ENCODE assay signal across 14 cellular contexts in genomic region chr21:36839123-36839522, GRCh38.
DNase-seq lines count a peak whose midpoint lies in the region; ATAC-seq lines count a peak whose summit lies in the region.
"Had no signal": no experiment of that assay in that cellular context is flagged by ENCODE, and none has a peak within 500 bp of the region (broad histone marks: within the 10 kb centered on the region; RNA-seq: fewer than 3 reads in every experiment).

No MANE protein-coding gene starts in this region.

- no peaks in the 10 kb centered on the region for H3K9me3 ChIP-seq in right cardiac atrium (ENCODE audit: control insufficient read depth, low read length)
- H3K9me3 ChIP-seq: A549, neutrophil had no signal

- WGBS in right cardiac atrium = 75% methylated on average over 6 of the region's 6 CpGs

- no peak overlapping the region for H3K27ac Mint-ChIP-seq in activated naive CD4-positive, alpha-beta T cell treated with anti-CD3 and anti-CD28 coated beads, Interleukin-2, amount 50 U/mL, for 72 hours
- H3K27ac Mint-ChIP-seq: activated naive CD4-positive, alpha-beta T cell treated with anti-CD3 and anti-CD28 coated beads, Interleukin-2, amount 10 ng/mL, durations not matched to agents 7 days and 5 days had no signal

- H3K4me1 ChIP-seq in right cardiac atrium (ENCODE audit: control insufficient read depth, insufficient read depth, low read length) = no peaks in the 10 kb centered on the region

- no peak overlapping the region for H3K27ac ChIP-seq in right cardiac atrium (ENCODE audit: low read length)
- H3K27ac ChIP-seq: neutrophil had no signal

- no peaks in the 10 kb centered on the region for H3K9me3 Mint-ChIP-seq in activated naive CD4-positive, alpha-beta T cell treated with anti-CD3 and anti-CD28 coated beads, Interleukin-2, amount 50 U/mL, for 72 hours
- H3K9me3 Mint-ChIP-seq: activated naive CD4-positive, alpha-beta T cell treated with anti-CD3 and anti-CD28 coated beads, Interleukin-2, amount 10 ng/mL, durations not matched to agents 7 days and 5 days had no signal

- DNase-seq in NCI-H2196 (lab: John Stamatoyannopoulos, UW; ENCODE audit: unreplicated experiment) = peak; percentile 25
- DNase-seq in NCI-H2196 treated with DMSO at 0.1 percent for 48 hours (lab: John Stamatoyannopoulos, UW; ENCODE audit: unreplicated experiment) = no peak
- DNase-seq in amniotic epithelial cell (ENCODE audit: low read depth) = peak; percentile 42
- peak; percentile 50 for DNase-seq in foreskin melanocyte
- DNase-seq in stromal cell of bone marrow (ENCODE audit: low read depth) = peak; percentile 81
- DNase-seq in right cardiac atrium = no peak
- DNase-seq in left cardiac atrium = no peak
- DNase-seq in activated naive CD4-positive, alpha-beta T cell treated with anti-CD3 and anti-CD28 coated beads, Interleukin-2, amount 50 U/mL, for 72 hours (ENCODE audit: low spot score in 2 of 2) = no peak
- DNase-seq: activated naive CD4-positive, alpha-beta T cell treated with anti-CD3 and anti-CD28 coated beads, Interleukin-2, amount 10 ng/mL, durations not matched to agents 7 days and 5 days; COR-L47; substantia nigra had no signal

- intact Hi-C loops in right cardiac atrium (cut with DNase I) = no loop called here
- intact Hi-C loops in left cardiac atrium (cut with DNase I) = no loop called here

- no peaks in the 10 kb centered on the region for H3K27me3 ChIP-seq in right cardiac atrium (ENCODE audit: control insufficient read depth, insufficient read depth)
- H3K27me3 ChIP-seq: neutrophil had no signal

- no peak for ATAC-seq in right cardiac atrium
- ATAC-seq in left cardiac atrium = no peak
- no peak for ATAC-seq in activated naive CD4-positive, alpha-beta T cell treated with anti-CD3 and anti-CD28 coated beads, Interleukin-2, amount 50 U/mL, for 72 hours
- ATAC-seq: A549, esophagus mucosa had no signal

- H3K36me3 Mint-ChIP-seq in activated naive CD4-positive, alpha-beta T cell treated with anti-CD3 and anti-CD28 coated beads, Interleukin-2, amount 50 U/mL, for 72 hours = no peaks in the 10 kb centered on the region
- H3K36me3 Mint-ChIP-seq: activated naive CD4-positive, alpha-beta T cell treated with anti-CD3 and anti-CD28 coated beads, Interleukin-2, amount 10 ng/mL, durations not matched to agents 7 days and 5 days had no signal

- H3K4me3 ChIP-seq in right cardiac atrium (ENCODE audit: low read length) = no peak overlapping the region
- H3K4me3 ChIP-seq: A549 had no signal

Comparison
In these comparisons a context has a peak if more than half of its experiments do, and no peak if none do; other contexts are left out.
1. DNase-seq: peak in NCI-H2196 (single experiment), amniotic epithelial cell (single experiment), foreskin melanocyte (single experiment) and stromal cell of bone marrow (single experiment); none in NCI-H2196 treated with DMSO at 0.1 percent for 48 hours (single experiment), right cardiac atrium (0 of 3), left cardiac atrium (single experiment) and activated naive CD4-positive, alpha-beta T cell treated with anti-CD3 and anti-CD28 coated beads, Interleukin-2, amount 50 U/mL, for 72 hours (0 of 2).